In the genomic region with DNA sequence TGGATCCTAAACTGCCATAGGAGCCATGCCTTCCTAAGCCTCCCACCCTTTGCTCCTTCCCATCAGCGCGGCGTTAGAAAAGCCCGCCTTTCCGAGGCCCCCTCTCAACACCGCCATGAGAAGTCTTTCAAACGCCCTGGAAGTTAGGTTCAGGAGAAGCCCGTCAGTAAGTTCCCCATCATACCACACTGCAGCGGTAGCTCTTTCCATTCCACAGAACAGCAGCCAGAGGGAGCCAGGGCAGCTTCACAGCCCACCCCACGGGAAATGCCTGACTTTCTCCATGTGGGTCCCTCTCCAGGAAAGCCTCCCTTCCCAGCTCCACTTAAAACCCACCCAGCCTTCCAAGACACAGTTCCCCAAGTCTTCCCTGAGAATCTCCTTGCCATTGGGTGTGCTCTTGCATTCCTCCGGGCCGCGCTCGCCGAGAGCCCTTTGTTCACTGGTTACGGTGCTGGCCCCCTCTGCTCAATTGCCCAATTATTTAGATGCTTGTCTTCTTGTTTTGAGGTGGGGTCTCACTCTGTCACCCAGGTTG, we compare ENCODE assay signal across 8 cellular contexts. TPM values are rescaled to one million over a fixed set of nuclear protein-coding genes. Genes with fewer than 3 reads are reported as not detected.
DNase-seq lines count a peak whose midpoint lies in the region; ATAC-seq, FAIRE-seq and TF ChIP-seq lines count a peak whose summit lies in the region.

No MANE protein-coding gene starts in this region.

- H3K27ac ChIP-seq in temporal lobe (ENCODE audit: low read depth, low read length), result peak overlapping the region; percentile 63

- peaks cover 36% of the 10 kb centered on the region for H3K4me1 Mint-ChIP-seq in activated CD4-positive, alpha-beta T cell treated with anti-CD3 and anti-CD28 coated beads, Interleukin-2, amount 10 ng/mL, durations not matched to agents 24 days and 14 days
- peaks cover 57% of the 10 kb centered on the region for H3K4me1 Mint-ChIP-seq in activated naive CD8-positive, alpha-beta T cell (ENCODE audit: low read depth)
- peaks cover 34 to 39% of the 10 kb centered on the region in 2 donors for H3K4me1 Mint-ChIP-seq in immature natural killer cell

- H3K27me3 Mint-ChIP-seq in activated CD4-positive, alpha-beta T cell treated with anti-CD3 and anti-CD28 coated beads, Interleukin-2, amount 10 ng/mL, durations not matched to agents 24 days and 14 days, result no peaks in the 10 kb centered on the region
- H3K27me3 Mint-ChIP-seq in activated naive CD8-positive, alpha-beta T cell, result no peaks in the 10 kb centered on the region
- peaks cover 7 to 18% (median 17%) of the 10 kb centered on the region in 3 donors for H3K27me3 Mint-ChIP-seq in immature natural killer cell (ENCODE audit: low read depth in 3 of 3)

- ATAC-seq in HG03135 (IDR thresholded peaks at IDR 0.05; ENCODE audit: unreplicated experiment) (no peak), HG03342 (IDR thresholded peaks at IDR 0.05; ENCODE audit: unreplicated experiment) (no peak)

- TF ChIP-seq CTCF in D721Med (IDR thresholded peaks at IDR 0.05; ENCODE audit: insufficient read depth, missing control alignments), result no peak

- peak overlapping the region; percentile 93 for H3K27ac Mint-ChIP-seq in activated CD4-positive, alpha-beta T cell treated with anti-CD3 and anti-CD28 coated beads, Interleukin-2, amount 10 ng/mL, durations not matched to agents 24 days and 14 days
- H3K27ac Mint-ChIP-seq in activated naive CD8-positive, alpha-beta T cell, result peak overlapping the region; percentile 91
- H3K27ac Mint-ChIP-seq in immature natural killer cell, result peak overlapping the region; percentile 76 to 96 (median 90)

- DNase-seq in activated CD4-positive, alpha-beta T cell treated with anti-CD3 and anti-CD28 coated beads, Interleukin-2, amount 10 ng/mL, durations not matched to agents 24 days and 14 days, result peak; percentile 62
- DNase-seq in activated CD4-positive, alpha-beta T cell treated with anti-CD3 and anti-CD28 coated beads, Interleukin-2, amount 50 U/mL, for 1 hour, result no peak
- DNase-seq in immature natural killer cell (peak in 2 of 3 donors; percentile 5 to 14), D721Med (ENCODE audit: insufficient read length, low spot score) (no peak)

- H3K4me3 Mint-ChIP-seq in activated CD4-positive, alpha-beta T cell treated with anti-CD3 and anti-CD28 coated beads, Interleukin-2, amount 10 ng/mL, durations not matched to agents 24 days and 14 days, result peak overlapping the region; percentile 71
- peak overlapping the region; percentile 75 for H3K4me3 Mint-ChIP-seq in activated naive CD8-positive, alpha-beta T cell
- H3K4me3 Mint-ChIP-seq in immature natural killer cell, result peak overlapping the region; percentile 31 to 81 (median 73)

- peaks cover 9% of the 10 kb centered on the region for H3K36me3 Mint-ChIP-seq in activated CD4-positive, alpha-beta T cell treated with anti-CD3 and anti-CD28 coated beads, Interleukin-2, amount 10 ng/mL, durations not matched to agents 24 days and 14 days (ENCODE audit: low read depth)
- H3K36me3 Mint-ChIP-seq in activated naive CD8-positive, alpha-beta T cell, result peaks cover 2% of the 10 kb centered on the region
- H3K36me3 Mint-ChIP-seq in immature natural killer cell, result peaks cover 0 to 8% (median 0%) of the 10 kb centered on the region in 3 donors

- FAIRE-seq in D721Med (lab: Jason Lieb, UNC), result no peak

- intact Hi-C loops in activated CD4-positive, alpha-beta T cell treated with anti-CD3 and anti-CD28 coated beads, Interleukin-2, amount 10 ng/mL, durations not matched to agents 24 days and 14 days (cut with micrococcal nuclease), result no loop called here

- no peaks in the 10 kb centered on the region for H3K9me3 Mint-ChIP-seq in activated CD4-positive, alpha-beta T cell treated with anti-CD3 and anti-CD28 coated beads, Interleukin-2, amount 10 ng/mL, durations not matched to agents 24 days and 14 days
- no peaks in the 10 kb centered on the region for H3K9me3 Mint-ChIP-seq in activated naive CD8-positive, alpha-beta T cell (ENCODE audit: low read depth)
- H3K9me3 Mint-ChIP-seq in immature natural killer cell, result no peaks in the 10 kb centered on the region

RNA-seq across cellular contexts. Expression of gene KIAA0513, which starts 28.7 kb away (rescaled TPM):
- total RNA-seq in activated CD4-positive, alpha-beta T cell treated with anti-CD3 and anti-CD28 coated beads, Interleukin-2, amount 10 ng/mL, durations not matched to agents 24 days and 14 days, result 10.6 and 12.1 TPM in 2 replicates
- polyA plus RNA-seq in immature natural killer cell, result 1 to 10 TPM in 2 of 3 donors, under 1 TPM in 1; 0.11 to 8.7 (median 4.4) TPM
- total RNA-seq in temporal lobe, result 42.0 TPM

RNA-seq across cellular contexts. Expression of gene ZDHHC7, which starts 44.9 kb away (rescaled TPM):
- total RNA-seq in activated CD4-positive, alpha-beta T cell treated with anti-CD3 and anti-CD28 coated beads, Interleukin-2, amount 10 ng/mL, durations not matched to agents 24 days and 14 days, result 28.9 and 30.8 TPM in 2 replicates
- polyA plus RNA-seq in immature natural killer cell, result 10 to 100 TPM; 28.2 to 46.6 (median 37.2) TPM
- 16.7 TPM for total RNA-seq in temporal lobe

RNA-seq across cellular contexts. Expression of gene CIBAR2, which starts 56.0 kb away (rescaled TPM):
- not detected in 2 replicates for total RNA-seq in activated CD4-positive, alpha-beta T cell treated with anti-CD3 and anti-CD28 coated beads, Interleukin-2, amount 10 ng/mL, durations not matched to agents 24 days and 14 days
- under 1 TPM in 1 of 3 donors, not detected in 2; 0.71 TPM for polyA plus RNA-seq in immature natural killer cell
- total RNA-seq in temporal lobe, result 0.49 TPM

Comparison
In these comparisons a context has a peak if more than half of its experiments do, and no peak if none do; other contexts are left out.
1. DNase-seq: peak in activated CD4-positive, alpha-beta T cell treated with anti-CD3 and anti-CD28 coated beads, Interleukin-2, amount 10 ng/mL, durations not matched to agents 24 days and 14 days (single experiment) and immature natural killer cell (2 of 3); none in activated CD4-positive, alpha-beta T cell treated with anti-CD3 and anti-CD28 coated beads, Interleukin-2, amount 50 U/mL, for 1 hour (single experiment) and D721Med (single experiment).
2. Peak in every context shown above with its lines, with median percentiles within 50 percentile points of each other: H3K27ac Mint-ChIP-seq and H3K4me3 Mint-ChIP-seq.